Comparison of ENCODE assay signal across 8 cellular contexts in genomic region chr17:38705803-38706624, GRCh38.
A peak's percentile ranks its signal among the peaks of the same experiment; 100 is the strongest.
DNase-seq lines count a peak whose midpoint lies in the region; ATAC-seq and TF ChIP-seq lines count a peak whose summit lies in the region.

No MANE protein-coding gene starts in this region.

- H3K9me3 ChIP-seq in neuron (ENCODE audit: low read length) = no peaks in the 10 kb centered on the region

- H3K27me3 ChIP-seq in GM06990 (replicated peaks; ENCODE audit: control insufficient read depth, insufficient read depth, low read length) (no peaks in the 10 kb centered on the region), neuron (ENCODE audit: insufficient read depth, low read length) (no peaks in the 10 kb centered on the region)

- peaks cover 14% of the 10 kb centered on the region for H3K36me3 ChIP-seq in GM06990 (ENCODE audit: control insufficient read depth, insufficient read depth, low read length)
- peaks cover 27% of the 10 kb centered on the region for H3K36me3 ChIP-seq in neuron (ENCODE audit: insufficient read depth, low read length)

- H3K4me1 ChIP-seq in neuron (ENCODE audit: insufficient read depth, low read length) = peaks cover 30% of the 10 kb centered on the region

- H3K4me3 ChIP-seq in GM06990 (replicated peaks; ENCODE audit: low read depth, low read length) = peak overlapping the region; percentile 89
- H3K4me3 ChIP-seq in neuron (ENCODE audit: low read length) = peak overlapping the region; percentile 69

- no peak for TF ChIP-seq CTCF in GM06990 (IDR thresholded peaks at IDR 0.05; ENCODE audit: insufficient read depth, low read length, poor library complexity, severe bottlenecking)

- no peak overlapping the region for H2AFZ ChIP-seq in neuron (ENCODE audit: low read depth, low read length)

- DNase-seq in GM06990 (ENCODE audit: extremely low read depth, insufficient read length) (no peak), NCI-H524 (lab: John Stamatoyannopoulos, UW) (peak; percentile 83 to 85), foreskin melanocyte (peak; percentile 22), dedifferentiated amniotic fluid mesenchymal stem cell (ENCODE audit: extremely low spot score) (no peak)
- peak; percentile 11 for DNase-seq in activated T-helper 9 cell treated with anti-CD3 and anti-CD28 coated beads, Interleukin-2, amount 50 U/mL, for 16 hours (ENCODE audit: low read depth)

- ATAC-seq in GM19035 (IDR thresholded peaks at IDR 0.05; ENCODE audit: unreplicated experiment) (no peak), HG03521 (IDR thresholded peaks at IDR 0.05; ENCODE audit: unreplicated experiment) (no peak)

Comparison
In these comparisons a context has a peak if more than half of its experiments do, and no peak if none do; other contexts are left out.
1. DNase-seq: peak in NCI-H524 (2 of 2), activated T-helper 9 cell treated with anti-CD3 and anti-CD28 coated beads, Interleukin-2, amount 50 U/mL, for 16 hours (single experiment) and foreskin melanocyte (single experiment); none in GM06990 (single experiment) and dedifferentiated amniotic fluid mesenchymal stem cell (single experiment).